ENCODE assay signal across 1 cellular context in genomic region chr1:160204526-160205241, GRCh38.
TF ChIP-seq lines count a peak whose summit lies in the region.

No MANE protein-coding gene starts in this region.

TF ChIP-seq in K562, 482 proteins besides CTCF, POLR2A, EP300 and RAD21:
- peak; percentile 10; the same call in 1 of the 2 replicates for TF ChIP-seq KAT7 (CRISPR knock-in tag; IDR thresholded peaks at IDR 0.05; ENCODE audit: borderline replicate concordance)
- TF ChIP-seq CREBBP (IDR thresholded peaks at IDR 0.05; ENCODE audit: low read depth, low read length): no peak
- no peak for TF ChIP-seq MEIS2 (IDR thresholded peaks at IDR 0.05; ENCODE audit: partially characterized antibody)
- TF ChIP-seq ADNP (tag; IDR thresholded peaks at IDR 0.05): no peak
- TF ChIP-seq ZBTB7A (IDR thresholded peaks at IDR 0.05; ENCODE audit: borderline replicate concordance, control insufficient read depth, low read depth, low read length): peak; percentile 45; the same call in 1 of the 2 replicates
- TF ChIP-seq ZFP91 (CRISPR knock-in tag; IDR thresholded peaks at IDR 0.05): no peak
- no peak for TF ChIP-seq TBL1XR1 (IDR thresholded peaks at IDR 0.05; ENCODE audit: low read length in 2 of 2)
- TF ChIP-seq ZNF143 (CRISPR knock-in tag; IDR thresholded peaks at IDR 0.05): no peak
- TF ChIP-seq AFF4 (CRISPR knock-in tag; IDR thresholded peaks at IDR 0.05): 0 out of 2 replicates have a peak, but pooled peaks have one; percentile 38
- no peak for TF ChIP-seq TEAD2 (tag; IDR thresholded peaks at IDR 0.05)
- no peak for TF ChIP-seq POLR2AphosphoS5 (IDR thresholded peaks at IDR 0.05; ENCODE audit: control insufficient read depth, insufficient read depth, low read depth, low read length)
- no peak for TF ChIP-seq FOXA1 (IDR thresholded peaks at IDR 0.05; ENCODE audit: borderline replicate concordance)
- TF ChIP-seq FOXK2 (conservative IDR thresholded peaks at IDR 0.05 in 1 of 2, IDR thresholded peaks at IDR 0.05 in 1 of 2; ENCODE audit: low read depth in 2 of 2): no peak
- TF ChIP-seq DLX4 (CRISPR knock-in tag; IDR thresholded peaks at IDR 0.05): no peak
- TF ChIP-seq TBP (optimal IDR thresholded peaks at IDR 0.05; ENCODE audit: low read depth, low read length): peak; percentile 4
- no peak for TF ChIP-seq ASH1L (IDR thresholded peaks at IDR 0.05; ENCODE audit: borderline replicate concordance, low read depth, partially characterized antibody)
